ENCODE assay signal across 14 cellular contexts in the genomic region with DNA sequence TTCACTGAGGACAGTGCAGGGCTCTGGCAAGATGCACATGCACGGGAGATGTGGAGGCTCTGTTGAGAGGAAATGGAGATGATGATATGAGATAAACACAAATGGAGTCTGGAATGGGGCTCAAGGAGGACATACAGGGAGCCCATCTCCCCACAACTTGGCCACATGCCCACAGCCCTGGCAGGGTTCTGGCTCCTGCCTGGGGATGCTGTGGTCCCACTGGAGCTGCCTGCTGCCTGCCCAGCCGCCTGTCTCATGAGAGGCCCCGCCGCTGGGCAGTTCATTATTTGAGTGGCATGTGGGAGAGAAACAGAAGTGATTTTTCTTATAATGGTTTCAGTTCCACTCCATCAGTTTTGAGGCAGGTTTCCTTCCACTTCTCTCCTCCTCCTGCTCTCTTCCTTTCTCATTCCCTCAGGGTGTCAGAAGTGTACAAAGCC.
DNase-seq lines count a peak whose midpoint lies in the region; ATAC-seq and TF ChIP-seq lines count a peak whose summit lies in the region.
"Had no signal": no experiment of that assay in that cellular context is flagged by ENCODE, and none has a peak within 500 bp of the region (broad histone marks: within the 10 kb centered on the region; RNA-seq: fewer than 3 reads in every experiment).

No MANE protein-coding gene starts in this region.

- TF ChIP-seq CTCF in type B pancreatic cell (conservative IDR thresholded peaks at IDR 0.05) (no peak), coronary artery (IDR thresholded peaks at IDR 0.05) (no peak)

- H3K27me3 Mint-ChIP-seq in activated naive CD4-positive, alpha-beta T cell treated with anti-CD3 and anti-CD28 coated beads, Interleukin-2, amount 50 U/mL, for 24 hours = no peaks in the 10 kb centered on the region
- no peaks in the 10 kb centered on the region for H3K27me3 Mint-ChIP-seq in activated naive CD8-positive, alpha-beta T cell treated with anti-CD3 and anti-CD28 coated beads, Interleukin-2, amount 10 ng/mL, durations not matched to agents 7 days and 5 days
- no peaks in the 10 kb centered on the region for H3K27me3 Mint-ChIP-seq in type B pancreatic cell

- POLR2A ChIA-PET in activated naive CD8-positive, alpha-beta T cell treated with anti-CD3 and anti-CD28 coated beads, Interleukin-2, amount 10 ng/mL, durations not matched to agents 7 days and 5 days (lab: Charles Lee) = no interaction called here

- H3K9me3 Mint-ChIP-seq in activated naive CD4-positive, alpha-beta T cell treated with anti-CD3 and anti-CD28 coated beads, Interleukin-2, amount 50 U/mL, for 24 hours = no peaks in the 10 kb centered on the region
- H3K9me3 Mint-ChIP-seq in activated naive CD8-positive, alpha-beta T cell treated with anti-CD3 and anti-CD28 coated beads, Interleukin-2, amount 10 ng/mL, durations not matched to agents 7 days and 5 days = peaks cover 2% of the 10 kb centered on the region
- no peaks in the 10 kb centered on the region for H3K9me3 Mint-ChIP-seq in type B pancreatic cell

- no peak for DNase-seq in activated naive CD4-positive, alpha-beta T cell (lab: John Stamatoyannopoulos, UW)
- DNase-seq in activated naive CD8-positive, alpha-beta T cell treated with anti-CD3 and anti-CD28 coated beads, Interleukin-2, amount 10 ng/mL, durations not matched to agents 7 days and 5 days = no peak
- no peak for DNase-seq in type B pancreatic cell (ENCODE audit: extremely low spot score, unreplicated experiment)
- DNase-seq in coronary artery (ENCODE audit: low spot score) = no peak
- no peak for DNase-seq in OCI-M1 (lab: John Stamatoyannopoulos, UW)
- DNase-seq: activated CD8-positive, alpha-beta memory T cell treated with anti-CD3 and anti-CD28 coated beads for 24 hours; aorta; gastrocnemius medialis; H9; NCI-H187 had no signal

- H3K4me3 ChIP-seq in coronary artery = no peak overlapping the region
- H3K4me3 ChIP-seq: gastrocnemius medialis, K562 had no signal

- peaks cover 100% of the 10 kb centered on the region for H3K4me1 Mint-ChIP-seq in activated naive CD4-positive, alpha-beta T cell treated with anti-CD3 and anti-CD28 coated beads, Interleukin-2, amount 50 U/mL, for 24 hours
- peaks cover 57% of the 10 kb centered on the region for H3K4me1 Mint-ChIP-seq in activated naive CD8-positive, alpha-beta T cell treated with anti-CD3 and anti-CD28 coated beads, Interleukin-2, amount 10 ng/mL, durations not matched to agents 7 days and 5 days
- peaks cover 63% of the 10 kb centered on the region for H3K4me1 Mint-ChIP-seq in type B pancreatic cell (ENCODE audit: unreplicated experiment)

- H3K4me3 Mint-ChIP-seq in activated naive CD4-positive, alpha-beta T cell treated with anti-CD3 and anti-CD28 coated beads, Interleukin-2, amount 50 U/mL, for 24 hours = peak overlapping the region; percentile 63
- H3K4me3 Mint-ChIP-seq in activated naive CD8-positive, alpha-beta T cell treated with anti-CD3 and anti-CD28 coated beads, Interleukin-2, amount 10 ng/mL, durations not matched to agents 7 days and 5 days = no peak overlapping the region
- H3K4me3 Mint-ChIP-seq in type B pancreatic cell = no peak overlapping the region
- H3K4me3 Mint-ChIP-seq: H9 had no signal

- peak overlapping the region; percentile 92 for H3K27ac Mint-ChIP-seq in activated naive CD4-positive, alpha-beta T cell treated with anti-CD3 and anti-CD28 coated beads, Interleukin-2, amount 50 U/mL, for 24 hours
- H3K27ac Mint-ChIP-seq in activated naive CD8-positive, alpha-beta T cell treated with anti-CD3 and anti-CD28 coated beads, Interleukin-2, amount 10 ng/mL, durations not matched to agents 7 days and 5 days = peak overlapping the region; percentile 35
- H3K27ac Mint-ChIP-seq in type B pancreatic cell = peak overlapping the region; percentile 69
- H3K27ac Mint-ChIP-seq: H9 had no signal

- ATAC-seq in HG02938 (IDR thresholded peaks at IDR 0.05; ENCODE audit: unreplicated experiment) (peak; percentile 61), HG03469 (IDR thresholded peaks at IDR 0.05; ENCODE audit: unreplicated experiment) (no peak)
- no peak for ATAC-seq in activated naive CD8-positive, alpha-beta T cell treated with anti-CD3 and anti-CD28 coated beads, Interleukin-2, amount 10 ng/mL, durations not matched to agents 7 days and 5 days (ENCODE audit: low read depth)
- ATAC-seq: gastrocnemius medialis, K562 had no signal

- H3K36me3 Mint-ChIP-seq in activated naive CD4-positive, alpha-beta T cell treated with anti-CD3 and anti-CD28 coated beads, Interleukin-2, amount 50 U/mL, for 24 hours = peaks cover 41% of the 10 kb centered on the region
- H3K36me3 Mint-ChIP-seq in activated naive CD8-positive, alpha-beta T cell treated with anti-CD3 and anti-CD28 coated beads, Interleukin-2, amount 10 ng/mL, durations not matched to agents 7 days and 5 days = peaks cover 59% of the 10 kb centered on the region
- H3K36me3 Mint-ChIP-seq in type B pancreatic cell = peaks cover 48% of the 10 kb centered on the region

- H3K27ac ChIP-seq in coronary artery = no peak overlapping the region
- H3K27ac ChIP-seq: gastrocnemius medialis had no signal

Comparison
In these comparisons a context has a peak if more than half of its experiments do, and no peak if none do; other contexts are left out.
1. H3K27ac Mint-ChIP-seq: peak in every context shown above with its lines; median percentile 92 in activated naive CD4-positive, alpha-beta T cell treated with anti-CD3 and anti-CD28 coated beads, Interleukin-2, amount 50 U/mL, for 24 hours; 69 in type B pancreatic cell; 35 in activated naive CD8-positive, alpha-beta T cell treated with anti-CD3 and anti-CD28 coated beads, Interleukin-2, amount 10 ng/mL, durations not matched to agents 7 days and 5 days.